In the genomic region with DNA sequence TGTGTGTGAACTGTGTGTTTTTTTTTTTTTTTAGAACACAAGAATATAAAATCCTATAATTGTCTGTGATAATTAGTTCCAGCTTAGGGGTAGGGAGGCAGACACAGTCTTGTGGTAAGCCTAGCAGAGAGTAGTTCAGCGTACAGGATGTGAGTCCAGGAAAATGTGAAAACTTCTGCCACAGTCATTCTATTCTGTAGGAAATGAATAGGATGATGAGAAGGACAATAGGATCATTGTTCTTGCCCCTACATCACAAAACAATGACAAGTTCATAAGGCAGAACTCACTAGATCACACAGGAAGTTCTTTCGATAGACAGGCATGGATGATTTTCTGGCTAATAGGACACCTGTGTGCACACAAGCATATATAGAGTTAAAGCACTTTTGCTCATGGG, we compare ENCODE assay signal across 23 cellular contexts.
"Had no signal": no experiment of that assay in that cellular context is flagged by ENCODE, and none has a peak within 500 bp of the region (broad histone marks: within the 10 kb centered on the region; RNA-seq: fewer than 3 reads in every experiment).

No MANE protein-coding gene starts in this region.

- H3K36me3 Mint-ChIP-seq: activated CD8-positive, alpha-beta memory T cell treated with anti-CD3 and anti-CD28 coated beads, Interleukin-2, amount 10 ng/mL, durations not matched to agents 7 days and 5 days; activated naive CD8-positive, alpha-beta T cell; brain; mesothelial cell of epicardium; natural killer cell had no signal

- H3K4me3 Mint-ChIP-seq: activated CD8-positive, alpha-beta memory T cell treated with anti-CD3 and anti-CD28 coated beads, Interleukin-2, amount 10 ng/mL, durations not matched to agents 7 days and 5 days; activated naive CD8-positive, alpha-beta T cell; activated T-cell treated with anti-CD3 and anti-CD28 coated beads, Interleukin-2, amount 50 U/mL, for 4 hours; mesothelial cell of epicardium; natural killer cell had no signal

- ATAC-seq: activated CD8-positive, alpha-beta memory T cell treated with anti-CD3 and anti-CD28 coated beads, Interleukin-2, amount 10 ng/mL, durations not matched to agents 7 days and 5 days; activated T-cell treated with anti-CD3 and anti-CD28 coated beads, Interleukin-2, amount 50 U/mL, for 4 hours; foreskin keratinocyte; natural killer cell; sciatic nerve; upper lobe of right lung had no signal

- H3K9me3 ChIP-seq: esophagus squamous epithelium, heart right ventricle, prostate gland, spleen, testis, upper lobe of right lung had no signal

- H3K4me3 ChIP-seq: esophagus squamous epithelium, heart right ventricle, prostate gland, spleen, testis, upper lobe of right lung had no signal

- H3K27me3 Mint-ChIP-seq: activated naive CD8-positive, alpha-beta T cell had no signal

- H3K9me3 Mint-ChIP-seq: activated T-cell treated with anti-CD3 and anti-CD28 coated beads, Interleukin-2, amount 50 U/mL, for 4 hours; brain; mesothelial cell of epicardium; natural killer cell had no signal

- FAIRE-seq: keratinocyte had no signal

- H3K27ac ChIP-seq: esophagus squamous epithelium, foreskin keratinocyte, heart right ventricle, prostate gland, spleen, testis, upper lobe of right lung had no signal

- H3K27me3 ChIP-seq: esophagus squamous epithelium, heart right ventricle, spleen, testis, upper lobe of right lung had no signal

- H3K4me1 ChIP-seq: foreskin keratinocyte, prostate gland, upper lobe of right lung had no signal

- H3K36me3 ChIP-seq: heart right ventricle, prostate gland, spleen, upper lobe of right lung had no signal

- H3K27ac Mint-ChIP-seq: activated CD8-positive, alpha-beta memory T cell treated with anti-CD3 and anti-CD28 coated beads, Interleukin-2, amount 10 ng/mL, durations not matched to agents 7 days and 5 days; activated naive CD8-positive, alpha-beta T cell; mesothelial cell of epicardium; natural killer cell had no signal

- DNase-seq: activated CD4-positive, alpha-beta T cell treated with anti-CD3 and anti-CD28 coated beads, Interleukin-2, amount 50 U/mL, for 48 hours; activated CD4-positive, CD25-positive, alpha-beta regulatory T cell treated with anti-CD3 and anti-CD28 coated beads, Interleukin-2, amount 50 U/mL, for 72 hours; activated CD8-positive, alpha-beta memory T cell treated with anti-CD3 and anti-CD28 coated beads, Interleukin-2, amount 10 ng/mL, durations not matched to agents 7 days and 5 days; activated gamma-delta T cell; activated T-cell treated with anti-CD3 and anti-CD28 coated beads, Interleukin-2, amount 50 U/mL, for 4 hours; esophagus squamous epithelium; foreskin keratinocyte; heart right ventricle; left ventricle myocardium superior; natural killer cell; spleen; stimulated activated CD4-positive, alpha-beta T cell treated with anti-CD3 and anti-CD28 coated beads, Interleukin-2, amount 100 ng/mL, for 24 hours; stimulated activated naive CD4-positive, alpha-beta T cell treated with Interleukin-2 at 50 U/mL for 16 hours; SW 1271; T-helper 9 cell; testis; upper lobe of right lung had no signal

- H3K4me1 Mint-ChIP-seq: natural killer cell had no signal
